ENCODE assay signal across 1 cellular context in the genomic region with DNA sequence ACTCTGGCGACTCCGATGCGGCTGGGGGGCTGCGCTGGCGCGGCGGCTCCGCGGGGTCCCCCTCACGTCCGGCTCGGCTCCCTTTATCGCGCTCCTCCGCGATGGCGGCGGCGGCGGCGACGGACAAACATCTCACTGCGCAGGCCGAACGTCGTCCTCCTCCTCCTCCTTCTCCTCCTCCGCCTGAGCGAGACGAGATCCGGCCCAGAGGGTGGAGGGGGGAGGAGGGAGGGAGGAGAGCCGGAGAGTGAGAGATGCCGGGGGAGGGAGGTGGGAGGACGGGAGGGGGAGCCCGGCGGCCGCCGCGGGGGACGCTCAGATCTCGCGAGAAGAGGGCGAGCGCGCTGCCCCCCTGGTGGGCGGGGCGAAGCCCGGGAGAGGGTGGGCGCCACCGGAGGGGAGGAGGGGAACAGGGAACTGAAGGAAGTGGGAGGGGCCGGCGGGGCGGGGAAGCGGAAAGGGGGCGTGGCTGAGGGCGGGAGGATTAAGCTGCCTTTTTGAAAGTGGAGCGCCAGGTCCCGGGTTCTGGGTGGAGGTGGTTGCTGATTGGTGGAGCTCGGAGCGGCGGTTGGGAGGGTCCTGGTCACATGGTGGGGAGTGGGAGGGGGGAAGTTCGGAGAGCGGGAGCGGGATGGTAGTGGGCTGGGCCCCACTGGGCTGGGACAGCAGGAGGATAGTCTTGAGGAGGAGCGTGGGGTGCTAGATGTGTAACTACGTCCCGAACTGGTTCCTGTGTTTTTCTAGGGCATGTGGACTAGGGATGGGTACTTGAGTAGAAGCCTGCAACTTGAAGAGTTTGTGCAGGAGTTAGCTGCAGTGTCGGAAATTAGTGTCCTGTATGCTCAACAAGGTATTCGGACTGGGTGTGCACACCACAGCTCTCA.
A peak's percentile ranks its signal among the peaks of the same experiment; 100 is the strongest.
TF ChIP-seq lines count a peak whose summit lies in the region.

A gene (minus strand): TSS at position 159 of the 884 bp plus-strand sequence. CDS start 354 bp downstream, outside the sequence.

TF ChIP-seq in HepG2, 621 proteins besides CTCF, POLR2A, EP300 and RAD21 (continued from another document and continues in another):
- TF ChIP-seq, protein P1, sequence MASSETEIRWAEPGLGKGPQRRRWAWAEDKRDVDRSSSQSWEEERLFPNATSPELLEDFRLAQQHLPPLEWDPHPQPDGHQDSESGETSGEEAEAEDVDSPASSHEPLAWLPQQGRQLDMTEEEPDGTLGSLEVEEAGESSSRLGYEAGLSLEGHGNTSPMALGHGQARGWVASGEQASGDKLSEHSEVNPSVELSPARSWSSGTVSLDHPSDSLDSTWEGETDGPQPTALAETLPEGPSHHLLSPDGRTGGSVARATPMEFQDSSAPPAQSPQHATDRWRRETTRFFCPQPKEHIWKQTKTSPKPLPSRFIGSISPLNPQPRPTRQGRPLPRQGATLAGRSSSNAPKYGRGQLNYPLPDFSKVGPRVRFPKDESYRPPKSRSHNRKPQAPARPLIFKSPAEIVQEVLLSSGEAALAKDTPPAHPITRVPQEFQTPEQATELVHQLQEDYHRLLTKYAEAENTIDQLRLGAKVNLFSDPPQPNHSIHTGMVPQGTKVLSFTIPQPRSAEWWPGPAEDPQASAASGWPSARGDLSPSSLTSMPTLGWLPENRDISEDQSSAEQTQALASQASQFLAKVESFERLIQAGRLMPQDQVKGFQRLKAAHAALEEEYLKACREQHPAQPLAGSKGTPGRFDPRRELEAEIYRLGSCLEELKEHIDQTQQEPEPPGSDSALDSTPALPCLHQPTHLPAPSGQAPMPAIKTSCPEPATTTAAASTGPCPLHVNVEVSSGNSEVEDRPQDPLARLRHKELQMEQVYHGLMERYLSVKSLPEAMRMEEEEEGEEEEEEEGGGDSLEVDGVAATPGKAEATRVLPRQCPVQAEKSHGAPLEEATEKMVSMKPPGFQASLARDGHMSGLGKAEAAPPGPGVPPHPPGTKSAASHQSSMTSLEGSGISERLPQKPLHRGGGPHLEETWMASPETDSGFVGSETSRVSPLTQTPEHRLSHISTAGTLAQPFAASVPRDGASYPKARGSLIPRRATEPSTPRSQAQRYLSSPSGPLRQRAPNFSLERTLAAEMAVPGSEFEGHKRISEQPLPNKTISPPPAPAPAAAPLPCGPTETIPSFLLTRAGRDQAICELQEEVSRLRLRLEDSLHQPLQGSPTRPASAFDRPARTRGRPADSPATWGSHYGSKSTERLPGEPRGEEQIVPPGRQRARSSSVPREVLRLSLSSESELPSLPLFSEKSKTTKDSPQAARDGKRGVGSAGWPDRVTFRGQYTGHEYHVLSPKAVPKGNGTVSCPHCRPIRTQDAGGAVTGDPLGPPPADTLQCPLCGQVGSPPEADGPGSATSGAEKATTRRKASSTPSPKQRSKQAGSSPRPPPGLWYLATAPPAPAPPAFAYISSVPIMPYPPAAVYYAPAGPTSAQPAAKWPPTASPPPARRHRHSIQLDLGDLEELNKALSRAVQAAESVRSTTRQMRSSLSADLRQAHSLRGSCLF (CRISPR knock-in tag; IDR thresholded peaks at IDR 0.05; ENCODE audit: borderline replicate concordance) = no peak
- TF ChIP-seq, protein P2, sequence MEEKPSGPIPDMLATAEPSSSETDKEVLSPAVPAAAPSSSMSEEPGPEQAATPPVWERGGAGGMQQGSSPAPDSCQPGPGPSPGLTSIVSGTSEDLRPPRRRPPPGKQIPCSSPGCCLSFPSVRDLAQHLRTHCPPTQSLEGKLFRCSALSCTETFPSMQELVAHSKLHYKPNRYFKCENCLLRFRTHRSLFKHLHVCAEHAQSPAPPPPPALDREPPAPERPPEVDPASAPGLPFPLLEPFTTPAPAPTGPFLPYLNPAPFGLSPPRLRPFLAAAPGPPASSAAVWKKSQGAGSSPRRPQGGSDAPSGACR (CRISPR knock-in tag; IDR thresholded peaks at IDR 0.05) = peak; percentile 54; the same call in 1 of the 2 replicates
- TF ChIP-seq ZSCAN25 (CRISPR knock-in tag; IDR thresholded peaks at IDR 0.05) (peak; percentile 68; the same call in 1 of the 2 replicates), ZNF350 (CRISPR knock-in tag; IDR thresholded peaks at IDR 0.05; ENCODE audit: borderline replicate concordance, low read depth) (peak; percentile 69; the same call in 1 of the 2 replicates), EZH2 (conservative IDR thresholded peaks at IDR 0.05; ENCODE audit: low read depth, low read length) (no peak), HMGA1 (CRISPR knock-in tag; conservative IDR thresholded peaks at IDR 0.05) (no peak), ZNF75D (CRISPR knock-in tag; IDR thresholded peaks at IDR 0.05; ENCODE audit: borderline replicate concordance) (no peak), ZSCAN31 (CRISPR knock-in tag; IDR thresholded peaks at IDR 0.05; ENCODE audit: low read depth) (no peak), RXRA (CRISPR knock-in tag; IDR thresholded peaks at IDR 0.05) (peak; percentile 39; the same call in 1 of the 2 replicates), PAX8 (CRISPR knock-in tag; IDR thresholded peaks at IDR 0.05; ENCODE audit: borderline replicate concordance) (no peak), MLLT10 (CRISPR knock-in tag; IDR thresholded peaks at IDR 0.05) (no peak), TEAD2 (CRISPR knock-in tag; IDR thresholded peaks at IDR 0.05) (no peak), SOX13 (IDR thresholded peaks at IDR 0.05) (no peak; the same call in 1 of the 2 replicates), SOX13 (CRISPR knock-in tag; conservative IDR thresholded peaks at IDR 0.05 in 1 of 2, IDR thresholded peaks at IDR 0.05 in 1 of 2) (0 out of 4 replicates have a peak, but pooled peaks of 1 of the 2 experiments have one; percentile 6), FOXM1 (CRISPR knock-in tag; IDR thresholded peaks at IDR 0.05) (no peak), YY1 (IDR thresholded peaks at IDR 0.05; ENCODE audit: insufficient read depth, insufficient replicate concordance, low read depth, low read length) (peak; percentile 74), NFE2 (CRISPR knock-in tag; IDR thresholded peaks at IDR 0.05) (no peak), SOX6 (IDR thresholded peaks at IDR 0.05) (no peak), SOX6 (CRISPR knock-in tag; IDR thresholded peaks at IDR 0.05) (no peak), ZBTB7A (CRISPR knock-in tag; IDR thresholded peaks at IDR 0.05) (no peak; the same call in 1 of the 2 replicates), SIN3B (IDR thresholded peaks at IDR 0.05; ENCODE audit: low read length) (no peak), KLF12 (CRISPR knock-in tag; IDR thresholded peaks at IDR 0.05; ENCODE audit: borderline replicate concordance) (0 out of 2 replicates have a peak, but pooled peaks have one; percentile 73), KDM5A (IDR thresholded peaks at IDR 0.05; ENCODE audit: borderline replicate concordance, low read length) (no peak; the same call in 1 of the 2 replicates)
- TF ChIP-seq, protein P3, sequence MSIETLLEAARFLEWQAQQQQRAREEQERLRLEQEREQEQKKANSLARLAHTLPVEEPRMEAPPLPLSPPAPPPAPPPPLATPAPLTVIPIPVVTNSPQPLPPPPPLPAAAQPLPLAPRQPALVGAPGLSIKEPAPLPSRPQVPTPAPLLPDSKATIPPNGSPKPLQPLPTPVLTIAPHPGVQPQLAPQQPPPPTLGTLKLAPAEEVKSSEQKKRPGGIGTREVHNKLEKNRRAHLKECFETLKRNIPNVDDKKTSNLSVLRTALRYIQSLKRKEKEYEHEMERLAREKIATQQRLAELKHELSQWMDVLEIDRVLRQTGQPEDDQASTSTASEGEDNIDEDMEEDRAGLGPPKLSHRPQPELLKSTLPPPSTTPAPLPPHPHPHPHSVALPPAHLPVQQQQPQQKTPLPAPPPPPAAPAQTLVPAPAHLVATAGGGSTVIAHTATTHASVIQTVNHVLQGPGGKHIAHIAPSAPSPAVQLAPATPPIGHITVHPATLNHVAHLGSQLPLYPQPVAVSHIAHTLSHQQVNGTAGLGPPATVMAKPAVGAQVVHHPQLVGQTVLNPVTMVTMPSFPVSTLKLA (IDR thresholded peaks at IDR 0.05) = peak; percentile 63; the same call in 1 of the 2 replicates
- TF ChIP-seq, protein P4, sequence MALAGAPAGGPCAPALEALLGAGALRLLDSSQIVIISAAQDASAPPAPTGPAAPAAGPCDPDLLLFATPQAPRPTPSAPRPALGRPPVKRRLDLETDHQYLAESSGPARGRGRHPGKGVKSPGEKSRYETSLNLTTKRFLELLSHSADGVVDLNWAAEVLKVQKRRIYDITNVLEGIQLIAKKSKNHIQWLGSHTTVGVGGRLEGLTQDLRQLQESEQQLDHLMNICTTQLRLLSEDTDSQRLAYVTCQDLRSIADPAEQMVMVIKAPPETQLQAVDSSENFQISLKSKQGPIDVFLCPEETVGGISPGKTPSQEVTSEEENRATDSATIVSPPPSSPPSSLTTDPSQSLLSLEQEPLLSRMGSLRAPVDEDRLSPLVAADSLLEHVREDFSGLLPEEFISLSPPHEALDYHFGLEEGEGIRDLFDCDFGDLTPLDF (CRISPR knock-in tag; IDR thresholded peaks at IDR 0.05) = peak; percentile 88
- TF ChIP-seq, protein P5, sequence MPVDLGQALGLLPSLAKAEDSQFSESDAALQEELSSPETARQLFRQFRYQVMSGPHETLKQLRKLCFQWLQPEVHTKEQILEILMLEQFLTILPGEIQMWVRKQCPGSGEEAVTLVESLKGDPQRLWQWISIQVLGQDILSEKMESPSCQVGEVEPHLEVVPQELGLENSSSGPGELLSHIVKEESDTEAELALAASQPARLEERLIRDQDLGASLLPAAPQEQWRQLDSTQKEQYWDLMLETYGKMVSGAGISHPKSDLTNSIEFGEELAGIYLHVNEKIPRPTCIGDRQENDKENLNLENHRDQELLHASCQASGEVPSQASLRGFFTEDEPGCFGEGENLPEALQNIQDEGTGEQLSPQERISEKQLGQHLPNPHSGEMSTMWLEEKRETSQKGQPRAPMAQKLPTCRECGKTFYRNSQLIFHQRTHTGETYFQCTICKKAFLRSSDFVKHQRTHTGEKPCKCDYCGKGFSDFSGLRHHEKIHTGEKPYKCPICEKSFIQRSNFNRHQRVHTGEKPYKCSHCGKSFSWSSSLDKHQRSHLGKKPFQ (CRISPR knock-in tag; IDR thresholded peaks at IDR 0.05; ENCODE audit: insufficient replicate concordance) = no peak
- TF ChIP-seq, protein P6, sequence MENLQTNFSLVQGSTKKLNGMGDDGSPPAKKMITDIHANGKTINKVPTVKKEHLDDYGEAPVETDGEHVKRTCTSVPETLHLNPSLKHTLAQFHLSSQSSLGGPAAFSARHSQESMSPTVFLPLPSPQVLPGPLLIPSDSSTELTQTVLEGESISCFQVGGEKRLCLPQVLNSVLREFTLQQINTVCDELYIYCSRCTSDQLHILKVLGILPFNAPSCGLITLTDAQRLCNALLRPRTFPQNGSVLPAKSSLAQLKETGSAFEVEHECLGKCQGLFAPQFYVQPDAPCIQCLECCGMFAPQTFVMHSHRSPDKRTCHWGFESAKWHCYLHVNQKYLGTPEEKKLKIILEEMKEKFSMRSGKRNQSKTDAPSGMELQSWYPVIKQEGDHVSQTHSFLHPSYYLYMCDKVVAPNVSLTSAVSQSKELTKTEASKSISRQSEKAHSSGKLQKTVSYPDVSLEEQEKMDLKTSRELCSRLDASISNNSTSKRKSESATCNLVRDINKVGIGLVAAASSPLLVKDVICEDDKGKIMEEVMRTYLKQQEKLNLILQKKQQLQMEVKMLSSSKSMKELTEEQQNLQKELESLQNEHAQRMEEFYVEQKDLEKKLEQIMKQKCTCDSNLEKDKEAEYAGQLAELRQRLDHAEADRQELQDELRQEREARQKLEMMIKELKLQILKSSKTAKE (CRISPR knock-in tag; IDR thresholded peaks at IDR 0.05; ENCODE audit: borderline replicate concordance) = peak; percentile 52; the same call in 1 of the 2 replicates
- TF ChIP-seq, protein P7, sequence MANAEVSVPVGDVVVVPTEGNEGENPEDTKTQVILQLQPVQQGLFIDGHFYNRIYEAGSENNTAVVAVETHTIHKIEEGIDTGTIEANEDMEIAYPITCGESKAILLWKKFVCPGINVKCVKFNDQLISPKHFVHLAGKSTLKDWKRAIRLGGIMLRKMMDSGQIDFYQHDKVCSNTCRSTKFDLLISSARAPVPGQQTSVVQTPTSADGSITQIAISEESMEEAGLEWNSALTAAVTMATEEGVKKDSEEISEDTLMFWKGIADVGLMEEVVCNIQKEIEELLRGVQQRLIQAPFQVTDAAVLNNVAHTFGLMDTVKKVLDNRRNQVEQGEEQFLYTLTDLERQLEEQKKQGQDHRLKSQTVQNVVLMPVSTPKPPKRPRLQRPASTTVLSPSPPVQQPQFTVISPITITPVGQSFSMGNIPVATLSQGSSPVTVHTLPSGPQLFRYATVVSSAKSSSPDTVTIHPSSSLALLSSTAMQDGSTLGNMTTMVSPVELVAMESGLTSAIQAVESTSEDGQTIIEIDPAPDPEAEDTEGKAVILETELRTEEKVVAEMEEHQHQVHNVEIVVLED (CRISPR knock-in tag; IDR thresholded peaks at IDR 0.05; ENCODE audit: borderline replicate concordance) = peak; percentile 64; the same call in 1 of the 2 replicates
- TF ChIP-seq, protein P8, sequence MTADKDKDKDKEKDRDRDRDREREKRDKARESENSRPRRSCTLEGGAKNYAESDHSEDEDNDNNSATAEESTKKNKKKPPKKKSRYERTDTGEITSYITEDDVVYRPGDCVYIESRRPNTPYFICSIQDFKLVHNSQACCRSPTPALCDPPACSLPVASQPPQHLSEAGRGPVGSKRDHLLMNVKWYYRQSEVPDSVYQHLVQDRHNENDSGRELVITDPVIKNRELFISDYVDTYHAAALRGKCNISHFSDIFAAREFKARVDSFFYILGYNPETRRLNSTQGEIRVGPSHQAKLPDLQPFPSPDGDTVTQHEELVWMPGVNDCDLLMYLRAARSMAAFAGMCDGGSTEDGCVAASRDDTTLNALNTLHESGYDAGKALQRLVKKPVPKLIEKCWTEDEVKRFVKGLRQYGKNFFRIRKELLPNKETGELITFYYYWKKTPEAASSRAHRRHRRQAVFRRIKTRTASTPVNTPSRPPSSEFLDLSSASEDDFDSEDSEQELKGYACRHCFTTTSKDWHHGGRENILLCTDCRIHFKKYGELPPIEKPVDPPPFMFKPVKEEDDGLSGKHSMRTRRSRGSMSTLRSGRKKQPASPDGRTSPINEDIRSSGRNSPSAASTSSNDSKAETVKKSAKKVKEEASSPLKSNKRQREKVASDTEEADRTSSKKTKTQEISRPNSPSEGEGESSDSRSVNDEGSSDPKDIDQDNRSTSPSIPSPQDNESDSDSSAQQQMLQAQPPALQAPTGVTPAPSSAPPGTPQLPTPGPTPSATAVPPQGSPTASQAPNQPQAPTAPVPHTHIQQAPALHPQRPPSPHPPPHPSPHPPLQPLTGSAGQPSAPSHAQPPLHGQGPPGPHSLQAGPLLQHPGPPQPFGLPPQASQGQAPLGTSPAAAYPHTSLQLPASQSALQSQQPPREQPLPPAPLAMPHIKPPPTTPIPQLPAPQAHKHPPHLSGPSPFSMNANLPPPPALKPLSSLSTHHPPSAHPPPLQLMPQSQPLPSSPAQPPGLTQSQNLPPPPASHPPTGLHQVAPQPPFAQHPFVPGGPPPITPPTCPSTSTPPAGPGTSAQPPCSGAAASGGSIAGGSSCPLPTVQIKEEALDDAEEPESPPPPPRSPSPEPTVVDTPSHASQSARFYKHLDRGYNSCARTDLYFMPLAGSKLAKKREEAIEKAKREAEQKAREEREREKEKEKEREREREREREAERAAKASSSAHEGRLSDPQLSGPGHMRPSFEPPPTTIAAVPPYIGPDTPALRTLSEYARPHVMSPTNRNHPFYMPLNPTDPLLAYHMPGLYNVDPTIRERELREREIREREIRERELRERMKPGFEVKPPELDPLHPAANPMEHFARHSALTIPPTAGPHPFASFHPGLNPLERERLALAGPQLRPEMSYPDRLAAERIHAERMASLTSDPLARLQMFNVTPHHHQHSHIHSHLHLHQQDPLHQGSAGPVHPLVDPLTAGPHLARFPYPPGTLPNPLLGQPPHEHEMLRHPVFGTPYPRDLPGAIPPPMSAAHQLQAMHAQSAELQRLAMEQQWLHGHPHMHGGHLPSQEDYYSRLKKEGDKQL (CRISPR knock-in tag; IDR thresholded peaks at IDR 0.05; ENCODE audit: low read depth) = no peak
